ENCODE assay signal across 1 cellular context in the genomic region with DNA sequence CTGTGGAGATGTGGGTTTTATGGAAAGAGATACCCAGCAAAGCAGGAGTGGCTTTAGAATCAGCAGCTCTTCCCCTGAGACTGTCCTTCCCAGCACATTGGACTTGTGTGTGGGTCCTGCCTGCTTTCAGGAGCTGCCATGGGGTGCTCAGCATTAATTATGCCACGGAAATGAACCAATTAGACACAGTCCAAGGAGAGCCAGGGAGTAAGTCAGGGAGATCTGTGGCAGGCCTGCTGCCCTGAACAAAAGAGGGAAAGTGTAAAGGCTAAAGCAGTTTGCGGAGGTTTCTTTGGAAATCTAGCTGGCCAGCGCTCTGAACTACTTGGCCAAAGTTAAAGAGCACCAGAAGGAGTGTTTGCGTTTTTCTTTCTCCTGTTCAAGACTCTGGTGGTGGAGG.
TF ChIP-seq lines count a peak whose summit lies in the region.

No MANE protein-coding gene starts in this region.

TF ChIP-seq in WTC11, 78 proteins besides CTCF, POLR2A, EP300 and RAD21 (continued from another document):
- TF ChIP-seq, protein P1, sequence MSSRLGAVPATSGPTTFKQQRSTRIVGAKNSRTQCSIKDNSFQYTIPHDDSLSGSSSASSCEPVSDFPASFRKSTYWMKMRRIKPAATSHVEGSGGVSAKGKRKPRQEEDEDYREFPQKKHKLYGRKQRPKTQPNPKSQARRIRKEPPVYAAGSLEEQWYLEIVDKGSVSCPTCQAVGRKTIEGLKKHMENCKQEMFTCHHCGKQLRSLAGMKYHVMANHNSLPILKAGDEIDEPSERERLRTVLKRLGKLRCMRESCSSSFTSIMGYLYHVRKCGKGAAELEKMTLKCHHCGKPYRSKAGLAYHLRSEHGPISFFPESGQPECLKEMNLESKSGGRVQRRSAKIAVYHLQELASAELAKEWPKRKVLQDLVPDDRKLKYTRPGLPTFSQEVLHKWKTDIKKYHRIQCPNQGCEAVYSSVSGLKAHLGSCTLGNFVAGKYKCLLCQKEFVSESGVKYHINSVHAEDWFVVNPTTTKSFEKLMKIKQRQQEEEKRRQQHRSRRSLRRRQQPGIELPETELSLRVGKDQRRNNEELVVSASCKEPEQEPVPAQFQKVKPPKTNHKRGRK (CRISPR knock-in tag; IDR thresholded peaks at IDR 0.05; ENCODE audit: borderline replicate concordance), result no peak
- no peak for TF ChIP-seq SP1 (CRISPR knock-in tag; conservative IDR thresholded peaks at IDR 0.05)
- no peak for TF ChIP-seq MXD4 (CRISPR knock-in tag; IDR thresholded peaks at IDR 0.05; ENCODE audit: borderline replicate concordance)
- TF ChIP-seq, protein P2, sequence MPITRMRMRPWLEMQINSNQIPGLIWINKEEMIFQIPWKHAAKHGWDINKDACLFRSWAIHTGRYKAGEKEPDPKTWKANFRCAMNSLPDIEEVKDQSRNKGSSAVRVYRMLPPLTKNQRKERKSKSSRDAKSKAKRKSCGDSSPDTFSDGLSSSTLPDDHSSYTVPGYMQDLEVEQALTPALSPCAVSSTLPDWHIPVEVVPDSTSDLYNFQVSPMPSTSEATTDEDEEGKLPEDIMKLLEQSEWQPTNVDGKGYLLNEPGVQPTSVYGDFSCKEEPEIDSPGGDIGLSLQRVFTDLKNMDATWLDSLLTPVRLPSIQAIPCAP (CRISPR knock-in tag; IDR thresholded peaks at IDR 0.05), result no peak
- no peak for TF ChIP-seq ZBTB21 (CRISPR knock-in tag; IDR thresholded peaks at IDR 0.05; ENCODE audit: borderline replicate concordance)
